ENCODE assay signal across 1 cellular context in the genomic region with DNA sequence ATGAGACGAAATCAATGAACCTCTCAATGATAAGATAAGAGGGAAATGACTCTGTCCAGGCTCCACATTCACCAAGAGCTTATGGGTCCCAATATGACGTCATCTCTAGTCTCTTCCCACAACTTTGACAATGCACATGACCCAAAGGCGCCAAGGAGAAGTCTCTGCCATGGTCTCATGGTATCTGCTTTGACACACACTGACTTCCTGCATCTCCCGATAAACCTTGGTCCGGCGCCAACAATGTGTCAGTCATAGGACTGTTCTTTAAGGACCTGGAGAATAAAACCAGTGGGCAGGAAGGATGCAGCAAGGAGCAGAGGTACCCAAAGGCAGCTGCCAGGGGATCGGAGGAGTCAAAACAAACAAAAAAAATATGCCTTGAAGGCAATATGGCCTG.
TF ChIP-seq lines count a peak whose summit lies in the region.

No MANE protein-coding gene starts in this region.

TF ChIP-seq in K562, 482 proteins besides CTCF, POLR2A, EP300 and RAD21 (continued from another document and continues in another):
- TF ChIP-seq, protein P1, sequence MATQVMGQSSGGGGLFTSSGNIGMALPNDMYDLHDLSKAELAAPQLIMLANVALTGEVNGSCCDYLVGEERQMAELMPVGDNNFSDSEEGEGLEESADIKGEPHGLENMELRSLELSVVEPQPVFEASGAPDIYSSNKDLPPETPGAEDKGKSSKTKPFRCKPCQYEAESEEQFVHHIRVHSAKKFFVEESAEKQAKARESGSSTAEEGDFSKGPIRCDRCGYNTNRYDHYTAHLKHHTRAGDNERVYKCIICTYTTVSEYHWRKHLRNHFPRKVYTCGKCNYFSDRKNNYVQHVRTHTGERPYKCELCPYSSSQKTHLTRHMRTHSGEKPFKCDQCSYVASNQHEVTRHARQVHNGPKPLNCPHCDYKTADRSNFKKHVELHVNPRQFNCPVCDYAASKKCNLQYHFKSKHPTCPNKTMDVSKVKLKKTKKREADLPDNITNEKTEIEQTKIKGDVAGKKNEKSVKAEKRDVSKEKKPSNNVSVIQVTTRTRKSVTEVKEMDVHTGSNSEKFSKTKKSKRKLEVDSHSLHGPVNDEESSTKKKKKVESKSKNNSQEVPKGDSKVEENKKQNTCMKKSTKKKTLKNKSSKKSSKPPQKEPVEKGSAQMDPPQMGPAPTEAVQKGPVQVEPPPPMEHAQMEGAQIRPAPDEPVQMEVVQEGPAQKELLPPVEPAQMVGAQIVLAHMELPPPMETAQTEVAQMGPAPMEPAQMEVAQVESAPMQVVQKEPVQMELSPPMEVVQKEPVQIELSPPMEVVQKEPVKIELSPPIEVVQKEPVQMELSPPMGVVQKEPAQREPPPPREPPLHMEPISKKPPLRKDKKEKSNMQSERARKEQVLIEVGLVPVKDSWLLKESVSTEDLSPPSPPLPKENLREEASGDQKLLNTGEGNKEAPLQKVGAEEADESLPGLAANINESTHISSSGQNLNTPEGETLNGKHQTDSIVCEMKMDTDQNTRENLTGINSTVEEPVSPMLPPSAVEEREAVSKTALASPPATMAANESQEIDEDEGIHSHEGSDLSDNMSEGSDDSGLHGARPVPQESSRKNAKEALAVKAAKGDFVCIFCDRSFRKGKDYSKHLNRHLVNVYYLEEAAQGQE (CRISPR knock-in tag; IDR thresholded peaks at IDR 0.05; ENCODE audit: low read depth): no peak
- TF ChIP-seq CEBPG (CRISPR knock-in tag; IDR thresholded peaks at IDR 0.05): no peak
- peak in 1 of 2 experiments; percentile 49; a peak in 1 of 4 replicates for TF ChIP-seq CEBPG (tag; conservative IDR thresholded peaks at IDR 0.05 in 1 of 2, IDR thresholded peaks at IDR 0.05 in 1 of 2)
- peak; percentile 91 for TF ChIP-seq JUND (IDR thresholded peaks at IDR 0.05; ENCODE audit: borderline replicate concordance, low read depth, low read length)
- peak; percentile 96 for TF ChIP-seq JUND (tag; IDR thresholded peaks at IDR 0.05; ENCODE audit: borderline replicate concordance, low read depth, low read length)
- peak; percentile 50; the same call in 1 of the 2 replicates for TF ChIP-seq CTBP1 (IDR thresholded peaks at IDR 0.05; ENCODE audit: borderline replicate concordance)
- peak; percentile 66 for TF ChIP-seq CBFA2T3 (IDR thresholded peaks at IDR 0.05)
- peak; percentile 62 for TF ChIP-seq NFIX (CRISPR knock-in tag; IDR thresholded peaks at IDR 0.05; ENCODE audit: low read depth)
- peak; percentile 94 for TF ChIP-seq NFIC (IDR thresholded peaks at IDR 0.05)
- peak; percentile 43 for TF ChIP-seq TCF3 (CRISPR knock-in tag; IDR thresholded peaks at IDR 0.05)
- peak; percentile 92 for TF ChIP-seq MEIS2 (IDR thresholded peaks at IDR 0.05; ENCODE audit: partially characterized antibody)
- TF ChIP-seq SMAD4 (CRISPR knock-in tag; conservative IDR thresholded peaks at IDR 0.05): peak; percentile 42; the same call in 1 of the 2 replicates
- TF ChIP-seq, protein P2, sequence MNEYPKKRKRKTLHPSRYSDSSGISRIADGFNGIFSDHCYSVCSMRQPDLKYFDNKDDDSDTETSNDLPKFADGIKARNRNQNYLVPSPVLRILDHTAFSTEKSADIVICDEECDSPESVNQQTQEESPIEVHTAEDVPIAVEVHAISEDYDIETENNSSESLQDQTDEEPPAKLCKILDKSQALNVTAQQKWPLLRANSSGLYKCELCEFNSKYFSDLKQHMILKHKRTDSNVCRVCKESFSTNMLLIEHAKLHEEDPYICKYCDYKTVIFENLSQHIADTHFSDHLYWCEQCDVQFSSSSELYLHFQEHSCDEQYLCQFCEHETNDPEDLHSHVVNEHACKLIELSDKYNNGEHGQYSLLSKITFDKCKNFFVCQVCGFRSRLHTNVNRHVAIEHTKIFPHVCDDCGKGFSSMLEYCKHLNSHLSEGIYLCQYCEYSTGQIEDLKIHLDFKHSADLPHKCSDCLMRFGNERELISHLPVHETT (CRISPR knock-in tag; conservative IDR thresholded peaks at IDR 0.05 in 1 of 2, IDR thresholded peaks at IDR 0.05 in 1 of 2): peak in 1 of 2 experiments; percentile 41; a peak in 1 of 4 replicates
- peak; percentile 20; the same call in 1 of the 2 replicates for TF ChIP-seq TAL1 (IDR thresholded peaks at IDR 0.05)
- TF ChIP-seq L3MBTL2 (IDR thresholded peaks at IDR 0.05): peak; percentile 51
- peak; percentile 90 for TF ChIP-seq JUN (IDR thresholded peaks at IDR 0.05; ENCODE audit: borderline replicate concordance, low read depth, low read length)
- no peak for TF ChIP-seq JUN (CRISPR knock-in tag; IDR thresholded peaks at IDR 0.05; ENCODE audit: borderline replicate concordance)
- TF ChIP-seq PHB2 (IDR thresholded peaks at IDR 0.05; ENCODE audit: low read depth): no peak
- peak; percentile 74 for TF ChIP-seq CREM (IDR thresholded peaks at IDR 0.05; ENCODE audit: low read depth)
- TF ChIP-seq SETDB1 (IDR thresholded peaks at IDR 0.05; ENCODE audit: low read length): no peak
- no peak for TF ChIP-seq U2AF2 (optimal IDR thresholded peaks at IDR 0.05; ENCODE audit: low read depth, low read length)
- TF ChIP-seq, protein P3, sequence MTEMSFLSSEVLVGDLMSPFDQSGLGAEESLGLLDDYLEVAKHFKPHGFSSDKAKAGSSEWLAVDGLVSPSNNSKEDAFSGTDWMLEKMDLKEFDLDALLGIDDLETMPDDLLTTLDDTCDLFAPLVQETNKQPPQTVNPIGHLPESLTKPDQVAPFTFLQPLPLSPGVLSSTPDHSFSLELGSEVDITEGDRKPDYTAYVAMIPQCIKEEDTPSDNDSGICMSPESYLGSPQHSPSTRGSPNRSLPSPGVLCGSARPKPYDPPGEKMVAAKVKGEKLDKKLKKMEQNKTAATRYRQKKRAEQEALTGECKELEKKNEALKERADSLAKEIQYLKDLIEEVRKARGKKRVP (CRISPR knock-in tag; IDR thresholded peaks at IDR 0.05): 0 out of 2 replicates have a peak, but pooled peaks have one; percentile 14
- no peak for TF ChIP-seq TEAD2 (tag; IDR thresholded peaks at IDR 0.05)
- TF ChIP-seq ELF4 (CRISPR knock-in tag; IDR thresholded peaks at IDR 0.05): peak; percentile 51; the same call in 1 of the 2 replicates
- TF ChIP-seq ZNF589 (CRISPR knock-in tag; IDR thresholded peaks at IDR 0.05; ENCODE audit: low read depth): peak; percentile 69; the same call in 1 of the 2 replicates
- TF ChIP-seq, protein P4, sequence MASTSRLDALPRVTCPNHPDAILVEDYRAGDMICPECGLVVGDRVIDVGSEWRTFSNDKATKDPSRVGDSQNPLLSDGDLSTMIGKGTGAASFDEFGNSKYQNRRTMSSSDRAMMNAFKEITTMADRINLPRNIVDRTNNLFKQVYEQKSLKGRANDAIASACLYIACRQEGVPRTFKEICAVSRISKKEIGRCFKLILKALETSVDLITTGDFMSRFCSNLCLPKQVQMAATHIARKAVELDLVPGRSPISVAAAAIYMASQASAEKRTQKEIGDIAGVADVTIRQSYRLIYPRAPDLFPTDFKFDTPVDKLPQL (IDR thresholded peaks at IDR 0.05; ENCODE audit: extremely low read depth, insufficient read length): no peak
- peak in 1 of 2 experiments; percentile 41; a peak in 1 of 4 replicates for TF ChIP-seq RCOR1 (IDR thresholded peaks at IDR 0.05; ENCODE audit: borderline replicate concordance in 1 of 2, low read depth in 2 of 2, low read length in 2 of 2)
- no peak for TF ChIP-seq ATF1 (CRISPR knock-in tag; IDR thresholded peaks at IDR 0.05)
- TF ChIP-seq ATF1 (tag; IDR thresholded peaks at IDR 0.05): peak; percentile 90
- TF ChIP-seq ATF7 (IDR thresholded peaks at IDR 0.05): peak; percentile 99
- TF ChIP-seq, protein P5, sequence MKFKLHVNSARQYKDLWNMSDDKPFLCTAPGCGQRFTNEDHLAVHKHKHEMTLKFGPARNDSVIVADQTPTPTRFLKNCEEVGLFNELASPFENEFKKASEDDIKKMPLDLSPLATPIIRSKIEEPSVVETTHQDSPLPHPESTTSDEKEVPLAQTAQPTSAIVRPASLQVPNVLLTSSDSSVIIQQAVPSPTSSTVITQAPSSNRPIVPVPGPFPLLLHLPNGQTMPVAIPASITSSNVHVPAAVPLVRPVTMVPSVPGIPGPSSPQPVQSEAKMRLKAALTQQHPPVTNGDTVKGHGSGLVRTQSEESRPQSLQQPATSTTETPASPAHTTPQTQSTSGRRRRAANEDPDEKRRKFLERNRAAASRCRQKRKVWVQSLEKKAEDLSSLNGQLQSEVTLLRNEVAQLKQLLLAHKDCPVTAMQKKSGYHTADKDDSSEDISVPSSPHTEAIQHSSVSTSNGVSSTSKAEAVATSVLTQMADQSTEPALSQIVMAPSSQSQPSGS (CRISPR knock-in tag; IDR thresholded peaks at IDR 0.05): peak; percentile 70; the same call in 1 of the 2 replicates
- no peak for TF ChIP-seq ZZZ3 (IDR thresholded peaks at IDR 0.05)
- peak; percentile 96 for TF ChIP-seq JUNB (CRISPR knock-in tag; conservative IDR thresholded peaks at IDR 0.05)
- peak; percentile 39; the same call in 1 of the 2 replicates for TF ChIP-seq TEAD4 (IDR thresholded peaks at IDR 0.05; ENCODE audit: low read length)
- TF ChIP-seq TEAD4 (CRISPR knock-in tag; IDR thresholded peaks at IDR 0.05; ENCODE audit: borderline replicate concordance): no peak
- peak; percentile 77 for TF ChIP-seq BHLHE40 (IDR thresholded peaks at IDR 0.05; ENCODE audit: low read length)
- peak; percentile 69 for TF ChIP-seq FOSL1 (tag; conservative IDR thresholded peaks at IDR 0.05)
- TF ChIP-seq ARID1B (IDR thresholded peaks at IDR 0.05): peak; percentile 35
- TF ChIP-seq, protein P6, sequence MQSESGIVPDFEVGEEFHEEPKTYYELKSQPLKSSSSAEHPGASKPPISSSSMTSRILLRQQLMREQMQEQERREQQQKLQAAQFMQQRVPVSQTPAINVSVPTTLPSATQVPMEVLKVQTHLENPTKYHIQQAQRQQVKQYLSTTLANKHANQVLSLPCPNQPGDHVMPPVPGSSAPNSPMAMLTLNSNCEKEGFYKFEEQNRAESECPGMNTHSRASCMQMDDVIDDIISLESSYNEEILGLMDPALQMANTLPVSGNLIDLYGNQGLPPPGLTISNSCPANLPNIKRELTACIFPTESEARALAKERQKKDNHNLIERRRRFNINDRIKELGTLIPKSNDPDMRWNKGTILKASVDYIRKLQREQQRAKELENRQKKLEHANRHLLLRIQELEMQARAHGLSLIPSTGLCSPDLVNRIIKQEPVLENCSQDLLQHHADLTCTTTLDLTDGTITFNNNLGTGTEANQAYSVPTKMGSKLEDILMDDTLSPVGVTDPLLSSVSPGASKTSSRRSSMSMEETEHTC (IDR thresholded peaks at IDR 0.05): 0 out of 2 replicates have a peak, but pooled peaks have one; percentile 29
- no peak for TF ChIP-seq NR2F6 (CRISPR knock-in tag; IDR thresholded peaks at IDR 0.05)
- TF ChIP-seq ZNF766 (CRISPR knock-in tag; conservative IDR thresholded peaks at IDR 0.05): peak; percentile 81; the same call in 1 of the 2 replicates
- TF ChIP-seq, protein P7, sequence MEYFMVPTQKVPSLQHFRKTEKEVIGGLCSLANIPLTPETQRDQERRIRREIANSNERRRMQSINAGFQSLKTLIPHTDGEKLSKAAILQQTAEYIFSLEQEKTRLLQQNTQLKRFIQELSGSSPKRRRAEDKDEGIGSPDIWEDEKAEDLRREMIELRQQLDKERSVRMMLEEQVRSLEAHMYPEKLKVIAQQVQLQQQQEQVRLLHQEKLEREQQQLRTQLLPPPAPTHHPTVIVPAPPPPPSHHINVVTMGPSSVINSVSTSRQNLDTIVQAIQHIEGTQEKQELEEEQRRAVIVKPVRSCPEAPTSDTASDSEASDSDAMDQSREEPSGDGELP (CRISPR knock-in tag; IDR thresholded peaks at IDR 0.05; ENCODE audit: borderline replicate concordance): no peak
- peak; percentile 41 for TF ChIP-seq ELF1 (tag; IDR thresholded peaks at IDR 0.05)
- TF ChIP-seq, protein P8, sequence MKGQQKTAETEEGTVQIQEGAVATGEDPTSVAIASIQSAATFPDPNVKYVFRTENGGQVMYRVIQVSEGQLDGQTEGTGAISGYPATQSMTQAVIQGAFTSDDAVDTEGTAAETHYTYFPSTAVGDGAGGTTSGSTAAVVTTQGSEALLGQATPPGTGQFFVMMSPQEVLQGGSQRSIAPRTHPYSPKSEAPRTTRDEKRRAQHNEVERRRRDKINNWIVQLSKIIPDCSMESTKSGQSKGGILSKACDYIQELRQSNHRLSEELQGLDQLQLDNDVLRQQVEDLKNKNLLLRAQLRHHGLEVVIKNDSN (CRISPR knock-in tag; IDR thresholded peaks at IDR 0.05): peak; percentile 9; the same call in 1 of the 2 replicates
- TF ChIP-seq, protein P9, sequence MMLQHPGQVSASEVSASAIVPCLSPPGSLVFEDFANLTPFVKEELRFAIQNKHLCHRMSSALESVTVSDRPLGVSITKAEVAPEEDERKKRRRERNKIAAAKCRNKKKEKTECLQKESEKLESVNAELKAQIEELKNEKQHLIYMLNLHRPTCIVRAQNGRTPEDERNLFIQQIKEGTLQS (IDR thresholded peaks at IDR 0.05): peak; percentile 98
- TF ChIP-seq, protein P9 (CRISPR knock-in tag; conservative IDR thresholded peaks at IDR 0.05): no peak
- TF ChIP-seq, protein P10, sequence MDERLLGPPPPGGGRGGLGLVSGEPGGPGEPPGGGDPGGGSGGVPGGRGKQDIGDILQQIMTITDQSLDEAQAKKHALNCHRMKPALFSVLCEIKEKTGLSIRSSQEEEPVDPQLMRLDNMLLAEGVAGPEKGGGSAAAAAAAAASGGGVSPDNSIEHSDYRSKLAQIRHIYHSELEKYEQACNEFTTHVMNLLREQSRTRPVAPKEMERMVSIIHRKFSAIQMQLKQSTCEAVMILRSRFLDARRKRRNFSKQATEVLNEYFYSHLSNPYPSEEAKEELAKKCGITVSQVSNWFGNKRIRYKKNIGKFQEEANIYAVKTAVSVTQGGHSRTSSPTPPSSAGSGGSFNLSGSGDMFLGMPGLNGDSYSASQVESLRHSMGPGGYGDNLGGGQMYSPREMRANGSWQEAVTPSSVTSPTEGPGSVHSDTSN (CRISPR knock-in tag; IDR thresholded peaks at IDR 0.05; ENCODE audit: low read depth): peak; percentile 66
- TF ChIP-seq, protein P10 (tag; conservative IDR thresholded peaks at IDR 0.05; ENCODE audit: low read depth): peak; percentile 87
- TF ChIP-seq, protein P11, sequence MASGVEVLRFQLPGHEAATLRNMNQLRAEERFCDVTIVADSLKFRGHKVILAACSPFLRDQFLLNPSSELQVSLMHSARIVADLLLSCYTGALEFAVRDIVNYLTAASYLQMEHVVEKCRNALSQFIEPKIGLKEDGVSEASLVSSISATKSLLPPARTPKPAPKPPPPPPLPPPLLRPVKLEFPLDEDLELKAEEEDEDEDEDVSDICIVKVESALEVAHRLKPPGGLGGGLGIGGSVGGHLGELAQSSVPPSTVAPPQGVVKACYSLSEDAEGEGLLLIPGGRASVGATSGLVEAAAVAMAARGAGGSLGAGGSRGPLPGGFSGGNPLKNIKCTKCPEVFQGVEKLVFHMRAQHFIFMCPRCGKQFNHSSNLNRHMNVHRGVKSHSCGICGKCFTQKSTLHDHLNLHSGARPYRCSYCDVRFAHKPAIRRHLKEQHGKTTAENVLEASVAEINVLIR (CRISPR knock-in tag; IDR thresholded peaks at IDR 0.05): peak; percentile 59; the same call in 1 of the 2 replicates
